In genomic region chr12:118103601-118104382, GRCh38 we compare ENCODE assay signal across 8 cellular contexts. TPM values are rescaled to one million over a fixed set of nuclear protein-coding genes. Genes with fewer than 3 reads are reported as not detected.
DNase-seq lines count a peak whose midpoint lies in the region; ATAC-seq and TF ChIP-seq lines count a peak whose summit lies in the region.

VSIG10 (minus strand) TSS chr12:118104011; CDS start chr12:118103671, 340 bp downstream.

- no peak for TF ChIP-seq CTCF in gastrocnemius medialis (IDR thresholded peaks at IDR 0.05 in 4 of 5, conservative IDR thresholded peaks at IDR 0.05 in 1 of 5)

- peak; percentile 6 for DNase-seq in activated gamma-delta T cell treated with Interleukin-2 at 50 U/mL for 16 hours
- no peak for DNase-seq in activated gamma-delta T cell (lab: John Stamatoyannopoulos, UW)
- peak; percentile 87 for DNase-seq in LoVo (ENCODE audit: low spot score)
- DNase-seq in SW480 (ENCODE audit: low spot score), result peak; percentile 77
- DNase-seq in cerebellar cortex (ENCODE audit: low spot score), result peak; percentile 37
- peak; percentile 85 for DNase-seq in iPS-NIHi7 (ENCODE audit: extremely low spot score)
- DNase-seq in gastrocnemius medialis, result peak; percentile 74 to 80
- DNase-seq in effector CD8-positive, alpha-beta T cell (lab: John Stamatoyannopoulos, UW), result no peak

- peaks cover 14 to 24% of the 10 kb centered on the region in 2 donors for H3K4me1 ChIP-seq in gastrocnemius medialis

- no peaks in the 10 kb centered on the region for H3K36me3 ChIP-seq in gastrocnemius medialis

- peak within 1 kb of the TSS; percentile 70 to 93 (median 92) for H3K4me3 ChIP-seq in gastrocnemius medialis

- peak; percentile 93 for ATAC-seq in gastrocnemius medialis

- intact Hi-C loops in gastrocnemius medialis (cut with DNase I; ENCODE audit: low total_unique reads), result loop anchor here (1.0 to 10.0 kb wide), 5 partner anchors 32 to 269 kb away; partner anchors contain the start of genes RFC5, TAOK3 and WSB2

- no peaks in the 10 kb centered on the region for H3K9me3 ChIP-seq in gastrocnemius medialis

- no peaks in the 10 kb centered on the region for H3K27me3 ChIP-seq in gastrocnemius medialis

- TF ChIP-seq POLR2A in gastrocnemius medialis (IDR thresholded peaks at IDR 0.05), result peak; percentile 49 to 71

- in situ Hi-C loops in gastrocnemius medialis (cut with MboI; ENCODE audit: low sequenced_read_pairs in 4 of 4), result no loop called here

- H3K27ac ChIP-seq in gastrocnemius medialis, result peak within 1 kb of the TSS; percentile 81 to 97 (median 95)

RNA-seq across cellular contexts. Expression of gene VSIG10, which starts in this region (rescaled TPM):
- total RNA-seq in gastrocnemius medialis, result 10 to 100 TPM in 3 of 4 donors, 1 to 10 TPM in 1; 9.3 to 22.1 (median 17.0) TPM

Comparison
In these comparisons a context has a peak if more than half of its experiments do, and no peak if none do; other contexts are left out.
1. DNase-seq: peak in activated gamma-delta T cell treated with Interleukin-2 at 50 U/mL for 16 hours (single experiment), LoVo (single experiment), SW480 (single experiment), cerebellar cortex (single experiment), iPS-NIHi7 (single experiment) and gastrocnemius medialis (2 of 2); none in activated gamma-delta T cell (single experiment) and effector CD8-positive, alpha-beta T cell (single experiment).